Comparison of ENCODE assay signal across 30 cellular contexts in the genomic region with DNA sequence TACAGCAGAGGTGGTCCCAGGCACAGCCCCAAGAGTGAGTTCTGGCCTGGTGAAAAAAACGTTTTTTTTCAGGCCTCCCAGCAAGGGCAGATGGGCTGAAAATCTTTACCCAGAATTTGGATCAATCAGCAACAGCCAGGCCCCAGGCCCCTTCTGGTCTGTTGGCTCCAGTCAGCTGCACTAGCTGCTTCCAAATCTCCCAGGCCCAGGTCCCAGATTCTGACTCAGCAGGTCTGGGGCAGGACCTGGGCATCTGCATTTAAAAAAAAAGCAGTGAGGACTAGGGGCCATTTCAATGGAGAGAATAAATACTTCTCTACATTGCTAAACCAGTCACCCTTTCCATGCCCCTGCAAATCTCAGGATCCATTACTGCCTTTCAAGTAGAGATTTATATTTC. TPM values are rescaled to one million over a fixed set of nuclear protein-coding genes. Genes with fewer than 3 reads are reported as not detected.
DNase-seq lines count a peak whose midpoint lies in the region; ATAC-seq, FAIRE-seq and TF ChIP-seq lines count a peak whose summit lies in the region.
"Had no signal": no experiment of that assay in that cellular context is flagged by ENCODE, and none has a peak within 500 bp of the region (broad histone marks: within the 10 kb centered on the region; RNA-seq: fewer than 3 reads in every experiment).

No MANE protein-coding gene starts in this region.

- H3K4me1 Mint-ChIP-seq in neural progenitor cell = peaks cover 37% of the 10 kb centered on the region
- H3K4me1 Mint-ChIP-seq in T-helper 17 cell = peaks cover 13% of the 10 kb centered on the region

- TF ChIP-seq CTCF in GM12878 (IDR thresholded peaks at IDR 0.05 in 2 of 3, conservative IDR thresholded peaks at IDR 0.05 in 1 of 3; ENCODE audit: control insufficient read depth in 2 of 3, extremely low read depth in 1 of 3, insufficient read depth in 1 of 3, low read depth in 3 of 3, low read length in 3 of 3) (no peak), neural progenitor cell (IDR thresholded peaks at IDR 0.05) (no peak), psoas muscle (IDR thresholded peaks at IDR 0.05) (no peak)

- no peak for TF ChIP-seq EP300 in GM12878 (IDR thresholded peaks at IDR 0.05; ENCODE audit: borderline replicate concordance in 1 of 2, control insufficient read depth in 1 of 2, low read depth in 2 of 2, low read length in 2 of 2)

- H3F3A ChIP-seq in neural progenitor cell (ENCODE audit: low read depth) = peaks cover 16% of the 10 kb centered on the region

- DNase-seq in GM12878 (ENCODE audit: low read depth, low spot score) (no peak), globus pallidus (ENCODE audit: low spot score) (peak; percentile 40), neural progenitor cell (ENCODE audit: low spot score) (no peak), psoas muscle (no peak), T-helper 17 cell (no peak), cortex of kidney (lab: John Stamatoyannopoulos, UW) (no peak), NCI-H226 (no peak)
- DNase-seq: ACHN; activated CD4-positive, alpha-beta T cell treated with anti-CD3 and anti-CD28 coated beads for 48 hours; activated effector memory CD4-positive, alpha-beta T cell treated with anti-CD3 and anti-CD28 coated beads, Interleukin-2, amount 50 U/mL, for 16 hours; activated naive CD8-positive, alpha-beta T cell treated with anti-CD3 and anti-CD28 coated beads for 36 hours; activated T-cell treated with anti-CD3 and anti-CD28 coated beads, Interleukin-2, amount 50 U/mL, for 1 hour; KG1; left colon; MM.1S; naive thymus-derived CD4-positive, alpha-beta T cell; NCI-H2081 treated with DMSO at 0.1 percent for 48 hours; OCI-M1; SK-N-SH; stimulated activated CD4-positive, alpha-beta T cell treated with anti-CD3 and anti-CD28 coated beads, Interleukin-2, amount 100 ng/mL, for 24 hours; upper lobe of left lung had no signal

- H3K36me3 ChIP-seq in HUES48 (ENCODE audit: control insufficient read depth, insufficient read depth, low read length) (no peaks in the 10 kb centered on the region), GM12878 (ENCODE audit: control insufficient read depth in 2 of 2, insufficient read depth in 2 of 2, low read length in 1 of 2) (peaks cover 6 to 10% of the 10 kb centered on the region in 2 experiments; a peak in 3 of 4 replicates), neural progenitor cell (no peaks in the 10 kb centered on the region), psoas muscle (ENCODE audit: insufficient read depth in 1 of 2, low read depth in 1 of 2) (no peaks in the 10 kb centered on the region)
- H3K36me3 ChIP-seq: HAP-1 had no signal

- H3K9ac ChIP-seq in HUES48 (ENCODE audit: low read depth, low read length) (0 out of 2 replicates have a peak overlapping the region, but pooled peaks have one; percentile 36), GM12878 (ENCODE audit: control insufficient read depth, insufficient read depth, low read length) (no peak overlapping the region), neural progenitor cell (no peak overlapping the region)
- H3K9ac ChIP-seq: SK-N-SH had no signal

- RAD21 ChIA-PET in GM12878 (lab: Charles Lee; ENCODE audit: unreplicated experiment) = interaction anchor here (1.0 to 4.1 kb wide), 4 partner anchors 22 to 116 kb away, joined by 3 to 43 read pairs (median 4); a partner anchor contains a TSS

- H3K9me3 Mint-ChIP-seq in neural progenitor cell = no peaks in the 10 kb centered on the region
- H3K9me3 Mint-ChIP-seq: activated naive CD8-positive, alpha-beta T cell treated with anti-CD3 and anti-CD28 coated beads for 36 hours; memory B cell; naive thymus-derived CD4-positive, alpha-beta T cell had no signal

- H3K36me3 Mint-ChIP-seq in neural progenitor cell (no peaks in the 10 kb centered on the region), T-helper 17 cell (ENCODE audit: low read depth) (peaks cover 3% of the 10 kb centered on the region)
- H3K36me3 Mint-ChIP-seq: activated naive CD8-positive, alpha-beta T cell treated with anti-CD3 and anti-CD28 coated beads for 36 hours had no signal

- intact Hi-C loops in GM12878 (cut with micrococcal nuclease; ENCODE audit: unreplicated experiment) = no loop called here
- intact Hi-C loops in psoas muscle (cut with DNase I) = no loop called here

- H3K4me1 ChIP-seq in HUES48 (ENCODE audit: control insufficient read depth, insufficient read depth, low read length) = peaks cover 17% of the 10 kb centered on the region
- H3K4me1 ChIP-seq in GM12878 (ENCODE audit: control insufficient read depth, insufficient read depth, low read length) = peaks cover 15% of the 10 kb centered on the region
- peaks cover 22% of the 10 kb centered on the region for H3K4me1 ChIP-seq in neural progenitor cell
- H3K4me1 ChIP-seq in psoas muscle = no peaks in the 10 kb centered on the region

- H3K27ac ChIP-seq in HUES48 (ENCODE audit: low read depth, low read length) (no peak overlapping the region), GM12878 (ENCODE audit: control insufficient read depth, insufficient read depth) (no peak overlapping the region), neural progenitor cell (no peak overlapping the region), psoas muscle (no peak overlapping the region)
- H3K27ac ChIP-seq: upper lobe of left lung had no signal

- in situ Hi-C loops in GM12878 (cut with MboI) = no loop called here

- H4K20me1 ChIP-seq in GM12878 (ENCODE audit: control insufficient read depth, insufficient read depth) = no peaks in the 10 kb centered on the region; the same call in none of the 2 replicates
- no peaks in the 10 kb centered on the region for H4K20me1 ChIP-seq in neural progenitor cell (ENCODE audit: low read depth)

- H3K4me3 ChIP-seq in HUES48 (ENCODE audit: low read depth, low read length) (no peak overlapping the region), GM12878 (peak overlapping the region; percentile 39; the same call in 1 of the 2 replicates), neural progenitor cell (no peak overlapping the region), psoas muscle (no peak overlapping the region)
- H3K4me3 ChIP-seq: HAP-1, upper lobe of left lung had no signal

- no peak for FAIRE-seq in GM12878 (lab: Jason Lieb, UNC)
- FAIRE-seq: astrocyte, endothelial cell of umbilical vein, G401.6 had no signal

- POLR2A ChIA-PET in GM12878 (lab: Charles Lee) = interaction anchor here (2.3 kb wide), 1 partner anchor 34 kb away, joined by 6 read pairs; a partner anchor contains a TSS

- H3K27me3 ChIP-seq in HUES48 (ENCODE audit: control insufficient read depth, insufficient read depth, low read length) (peaks cover 20% of the 10 kb centered on the region), GM12878 (replicated peaks in 1 of 2; ENCODE audit: control insufficient read depth in 2 of 2, insufficient read depth in 2 of 2, low read length in 1 of 2) (no peaks in the 10 kb centered on the region), neural progenitor cell (peaks cover 41% of the 10 kb centered on the region), psoas muscle (ENCODE audit: insufficient read depth in 3 of 3, low read length in 2 of 3) (peaks cover 0 to 3% (median 0%) of the 10 kb centered on the region in 3 donors)
- H3K27me3 ChIP-seq: upper lobe of left lung had no signal

- SMC1A ChIA-PET in GM12878 (lab: Charles Lee; ENCODE audit: uncharacterized antibody, unreplicated experiment) = interaction anchor here (0.8 to 7.6 kb wide), 4 partner anchors 16 to 389 kb away, joined by 3 to 76 read pairs (median 5); a partner anchor contains a TSS

- H3K4me2 ChIP-seq in GM12878 (ENCODE audit: control insufficient read depth, insufficient read depth) (peak overlapping the region; percentile 64), neural progenitor cell (peak overlapping the region; percentile 22)
- H3K4me2 ChIP-seq: SK-N-SH had no signal

- no peak for TF ChIP-seq RAD21 in GM12878 (IDR thresholded peaks at IDR 0.05; ENCODE audit: insufficient read depth, low read depth, low read length)

- 0% methylated on average over 1 of the region's 1 CpG for WGBS in GM12878 (ENCODE audit: insufficient coverage, insufficient replicate concordance, low lambda C conversion rate, missing lambda C conversion rate)
- 4 to 22% (median 8%) methylated on average over 1 of the region's 1 CpG for WGBS in psoas muscle, 3 donors

- no peak for TF ChIP-seq POLR2A in GM12878 (IDR thresholded peaks at IDR 0.05; ENCODE audit: low read depth, low read length)

- no peak overlapping the region for H3K4me3 Mint-ChIP-seq in neural progenitor cell
- H3K4me3 Mint-ChIP-seq in T-helper 17 cell = no peak overlapping the region
- H3K4me3 Mint-ChIP-seq: activated naive CD8-positive, alpha-beta T cell treated with anti-CD3 and anti-CD28 coated beads for 36 hours; memory B cell had no signal

- BruUV-seq in GM12878 (replicated peaks; lab: Mats Ljungman, UMichigan) = no TSS peak

- no peak overlapping the region for H2AFZ ChIP-seq in GM12878 (ENCODE audit: control insufficient read depth, low read depth, low read length)
- H2AFZ ChIP-seq in neural progenitor cell (replicated peaks) = no peak overlapping the region

- CTCF ChIA-PET in GM12878 (lab: Yijun Ruan, JAX) = interaction anchor here (0.7 to 1.6 kb wide), 5 partner anchors 32 to 183 kb away, joined by 3 to 7 read pairs (median 3); no protein-coding TSS in a partner anchor

- H3K27me3 Mint-ChIP-seq in neural progenitor cell (ENCODE audit: insufficient read depth, low read depth) (peaks cover 25% of the 10 kb centered on the region), T-helper 17 cell (peaks cover 27% of the 10 kb centered on the region)
- H3K27me3 Mint-ChIP-seq: activated naive CD8-positive, alpha-beta T cell treated with anti-CD3 and anti-CD28 coated beads for 36 hours; memory B cell had no signal

- H3K9me3 ChIP-seq in HUES48 (ENCODE audit: control insufficient read depth, insufficient read depth, low read length) (no peaks in the 10 kb centered on the region), GM12878 (replicated peaks; ENCODE audit: control insufficient read depth, insufficient read depth, low read length) (no peaks in the 10 kb centered on the region), neural progenitor cell (ENCODE audit: low read depth) (no peaks in the 10 kb centered on the region), psoas muscle (no peaks in the 10 kb centered on the region), T-helper 17 cell (ENCODE audit: control insufficient read depth, low read length, poor library complexity, severe bottlenecking) (no peaks in the 10 kb centered on the region)
- H3K9me3 ChIP-seq: HAP-1, SK-N-SH, upper lobe of left lung had no signal

- H3K27ac Mint-ChIP-seq in neural progenitor cell (no peak overlapping the region), T-helper 17 cell (no peak overlapping the region)
- H3K27ac Mint-ChIP-seq: activated naive CD8-positive, alpha-beta T cell treated with anti-CD3 and anti-CD28 coated beads for 36 hours; naive thymus-derived CD4-positive, alpha-beta T cell had no signal

- ATAC-seq in GM12878 (no peak), psoas muscle (no peak), T-helper 17 cell (no peak)
- ATAC-seq: left colon; naive thymus-derived CD4-positive, alpha-beta T cell had no signal

- peaks cover 72% of the 10 kb centered on the region for H3K79me2 ChIP-seq in GM12878 (ENCODE audit: control insufficient read depth, insufficient read depth, low read length)
- H3K79me2 ChIP-seq in neural progenitor cell (ENCODE audit: low read depth) = no peaks in the 10 kb centered on the region

RNA-seq across cellular contexts. Expression of a gene that starts 4.3 kb away (rescaled TPM):
- 203 and 205 TPM in 2 replicates for total RNA-seq in GM12878 (2013; cell fraction: nucleolus; rRNA removed)
- total RNA-seq in GM12878 (2014; rRNA removed) = 71.3 and 83.5 TPM in 2 replicates
- total RNA-seq in GM12878 (2014; rRNA removed; fragmentation: Illumina TruSeq; extraction: Trizol) = 51.5 and 56.3 TPM in 2 replicates
- total RNA-seq in GM12878 (2021) = 93.3 and 102 TPM in 2 replicates
- polyA plus RNA-seq in GM12878 (2011; ENCODE audit: low read depth) = 36.2 TPM
- 18.2 and 44.9 TPM in 2 replicates for polyA plus RNA-seq in GM12878 (2011; rRNA removed)
- 55.8 and 65.2 TPM in 2 replicates for polyA plus RNA-seq in GM12878 (2011; cell fraction: cytosol; rRNA removed)
- polyA plus RNA-seq in GM12878 (2011; cell fraction: nucleus; rRNA removed) = 80.5 and 92.2 TPM in 2 replicates
- 90.2 and 104 TPM in 2 replicates for polyA plus RNA-seq in GM12878 (2012)
- 11.7 and 54.8 TPM in 2 replicates for polyA plus RNA-seq in GM12878 (2014; fragmentation: Illumina TruSeq; extraction: Trizol)
- 10 to 100 TPM; 17.7 to 55.4 TPM for polyA plus RNA-seq in GM12878 (2014; fragmentation: Nextera tagmentation; extraction: Ambion mirVana)
- 71.9 and 83.8 TPM in 2 replicates for polyA plus RNA-seq in GM12878 (2014; rRNA removed)
- 10 to 100 TPM; 53.4 to 57.7 TPM for polyA plus RNA-seq in GM12878 (2016; fragmentation: Nextera tagmentation; extraction: Ambion mirVana)
- 99.9 and 126 TPM in 2 replicates for polyA minus RNA-seq in GM12878 (2011; rRNA and poly(A)+ RNA removed)
- polyA minus RNA-seq in GM12878 (2011; cell fraction: cytosol; rRNA and poly(A)+ RNA removed) = 50.8 and 65.5 TPM in 2 replicates
- polyA minus RNA-seq in GM12878 (2011; cell fraction: nucleus; rRNA and poly(A)+ RNA removed) = 57.2 and 89.6 TPM in 2 replicates
- total RNA-seq in neural progenitor cell (ENCODE audit: low replicate concordance) = 1.4 and 3.3 TPM in 2 replicates
- 10 to 100 TPM in 1 of 4 donors, 1 to 10 TPM in 3; 7.2 to 14.6 (median 8.6) TPM for total RNA-seq in psoas muscle
- polyA plus RNA-seq in psoas muscle = 10 to 100 TPM in 1 of 3 donors, 1 to 10 TPM in 2; 7.8 to 10.3 (median 8.2) TPM
- total RNA-seq in T-helper 17 cell = 10 to 100 TPM in 1 of 2 donors, 1 to 10 TPM in 1; 3.5 to 11.2 TPM
- total RNA-seq: NCI-H460 had no signal
- polyA plus RNA-seq: SK-N-SH had no signal

RNA-seq across cellular contexts. Expression of a gene that starts 23.4 kb away (rescaled TPM):
- total RNA-seq in GM12878 (2013; cell fraction: nucleolus; rRNA removed) = 7.0 and 7.3 TPM in 2 replicates
- total RNA-seq in GM12878 (2014; rRNA removed) (6.4 and 14.1 TPM in 2 replicates), GM12878 (2014; rRNA removed; fragmentation: Illumina TruSeq; extraction: Trizol) (4.1 and 5.6 TPM in 2 replicates), GM12878 (2021) (16.0 and 25.0 TPM in 2 replicates), neural progenitor cell (ENCODE audit: low replicate concordance) (34.0 and 77.2 TPM in 2 replicates), psoas muscle (1 to 10 TPM; 3.3 to 7.7 (median 6.1) TPM), T-helper 17 cell (not detected)
- 2.7 TPM for polyA plus RNA-seq in GM12878 (2011; ENCODE audit: low read depth)
- polyA plus RNA-seq in GM12878 (2011; rRNA removed) (0.56 and 0.78 TPM in 2 replicates), GM12878 (2014; fragmentation: Illumina TruSeq; extraction: Trizol) (1.5 and 1.7 TPM in 2 replicates), GM12878 (2014; fragmentation: Nextera tagmentation; extraction: Ambion mirVana) (under 1 TPM; 0.16 to 0.79 TPM), GM12878 (2014; rRNA removed) (9.9 and 14.6 TPM in 2 replicates), GM12878 (2016; fragmentation: Nextera tagmentation; extraction: Ambion mirVana) (1 to 10 TPM; 3.4 to 5.2 TPM), psoas muscle (1 to 10 TPM; 2.0 to 3.7 (median 2.6) TPM)
- polyA plus RNA-seq in GM12878 (2011; cell fraction: cytosol; rRNA removed) = 0.64 and 1.3 TPM in 2 replicates
- 16.2 and 17.6 TPM in 2 replicates for polyA plus RNA-seq in GM12878 (2011; cell fraction: nucleus; rRNA removed)
- 4.8 and 9.3 TPM in 2 replicates for polyA plus RNA-seq in GM12878 (2012)
- polyA minus RNA-seq in GM12878 (2011; rRNA and poly(A)+ RNA removed) = 0.22 and 3.0 TPM in 2 replicates
- polyA minus RNA-seq in GM12878 (2011; cell fraction: cytosol; rRNA and poly(A)+ RNA removed) = 2.8 and 5.9 TPM in 2 replicates
- 4.1 and 4.7 TPM in 2 replicates for polyA minus RNA-seq in GM12878 (2011; cell fraction: nucleus; rRNA and poly(A)+ RNA removed)
- polyA plus RNA-seq: naive thymus-derived CD4-positive, alpha-beta T cell had no signal

RNA-seq across cellular contexts. Expression of a gene that starts 23.8 kb away (rescaled TPM):
- total RNA-seq in GM12878 (2013; cell fraction: nucleolus; rRNA removed) = 0.61 and 2.5 TPM in 2 replicates
- total RNA-seq in GM12878 (2014; rRNA removed) (6.4 and 7.3 TPM in 2 replicates), GM12878 (2014; rRNA removed; fragmentation: Illumina TruSeq; extraction: Trizol) (3.1 and 3.3 TPM in 2 replicates), GM12878 (2021) (11.2 and 17.6 TPM in 2 replicates), neural progenitor cell (ENCODE audit: low replicate concordance) (not detected in 2 replicates), psoas muscle (under 1 TPM; 0.43 to 0.74 (median 0.49) TPM), T-helper 17 cell (100 to 1,000 TPM; 533 to 568 TPM)
- 0.34 TPM for polyA plus RNA-seq in GM12878 (2011; ENCODE audit: low read depth)
- polyA plus RNA-seq in GM12878 (2011; rRNA removed) (0.37 and 0.45 TPM in 2 replicates), GM12878 (2014; fragmentation: Illumina TruSeq; extraction: Trizol) (5.1 and 6.6 TPM in 2 replicates), GM12878 (2014; fragmentation: Nextera tagmentation; extraction: Ambion mirVana) (1 to 10 TPM in 1 of 2 experiments, under 1 TPM in 1; 0.93 to 1.8 TPM), GM12878 (2014; rRNA removed) (5.9 and 6.8 TPM in 2 replicates), GM12878 (2016; fragmentation: Nextera tagmentation; extraction: Ambion mirVana) (1 to 10 TPM; 6.8 to 7.2 TPM), psoas muscle (under 1 TPM; 0.05 to 0.34 (median 0.05) TPM)
- polyA plus RNA-seq in GM12878 (2011; cell fraction: cytosol; rRNA removed) = 0.60 and 0.67 TPM in 2 replicates
- polyA plus RNA-seq in GM12878 (2011; cell fraction: nucleus; rRNA removed) = 2.1 and 2.6 TPM in 2 replicates
- polyA plus RNA-seq in GM12878 (2012) = 1.4 and 1.7 TPM in 2 replicates
- polyA minus RNA-seq in GM12878 (2011; rRNA and poly(A)+ RNA removed) = 0.15 and 0.41 TPM in 2 replicates
- polyA minus RNA-seq in GM12878 (2011; cell fraction: cytosol; rRNA and poly(A)+ RNA removed) = 0.40 and 0.73 TPM in 2 replicates
- 0.48 and 0.96 TPM in 2 replicates for polyA minus RNA-seq in GM12878 (2011; cell fraction: nucleus; rRNA and poly(A)+ RNA removed)
- total RNA-seq: endothelial cell of umbilical vein, NCI-H460, osteocyte had no signal
- polyA plus RNA-seq: BJ, endothelial cell of umbilical vein, SK-N-SH had no signal

RNA-seq across cellular contexts. Expression of a gene that starts 33.7 kb away (rescaled TPM):
- total RNA-seq in GM12878 (2013; cell fraction: nucleolus; rRNA removed) = 19.0 and 20.8 TPM in 2 replicates
- total RNA-seq in GM12878 (2014; rRNA removed) = 62.8 and 66.8 TPM in 2 replicates
- 38.3 and 43.3 TPM in 2 replicates for total RNA-seq in GM12878 (2014; rRNA removed; fragmentation: Illumina TruSeq; extraction: Trizol)
- 124 and 128 TPM in 2 replicates for total RNA-seq in GM12878 (2021)
- 52.2 TPM for polyA plus RNA-seq in GM12878 (2011; ENCODE audit: low read depth)
- polyA plus RNA-seq in GM12878 (2011; rRNA removed) = 8.1 and 25.7 TPM in 2 replicates
- 37.4 and 37.6 TPM in 2 replicates for polyA plus RNA-seq in GM12878 (2011; cell fraction: cytosol; rRNA removed)
- polyA plus RNA-seq in GM12878 (2011; cell fraction: nucleus; rRNA removed) = 18.8 and 25.3 TPM in 2 replicates
- 42.7 and 46.8 TPM in 2 replicates for polyA plus RNA-seq in GM12878 (2012)
- 73.9 and 115 TPM in 2 replicates for polyA plus RNA-seq in GM12878 (2014; fragmentation: Illumina TruSeq; extraction: Trizol)
- 10 to 100 TPM; 21.9 to 52.9 TPM for polyA plus RNA-seq in GM12878 (2014; fragmentation: Nextera tagmentation; extraction: Ambion mirVana)
- 104 and 117 TPM in 2 replicates for polyA plus RNA-seq in GM12878 (2014; rRNA removed)
- 100 to 1,000 TPM; 179 to 199 TPM for polyA plus RNA-seq in GM12878 (2016; fragmentation: Nextera tagmentation; extraction: Ambion mirVana)
- polyA minus RNA-seq in GM12878 (2011; rRNA and poly(A)+ RNA removed) = 15.6 and 17.1 TPM in 2 replicates
- polyA minus RNA-seq in GM12878 (2011; cell fraction: cytosol; rRNA and poly(A)+ RNA removed) = 8.0 and 8.4 TPM in 2 replicates
- 4.8 and 7.1 TPM in 2 replicates for polyA minus RNA-seq in GM12878 (2011; cell fraction: nucleus; rRNA and poly(A)+ RNA removed)
- total RNA-seq in neural progenitor cell (ENCODE audit: low replicate concordance) = 22.4 and 23.6 TPM in 2 replicates
- total RNA-seq in psoas muscle = 10 to 100 TPM; 70.2 to 73.4 (median 71.5) TPM
- polyA plus RNA-seq in psoas muscle = 100 to 1,000 TPM in 1 of 3 donors, 10 to 100 TPM in 2; 69.2 to 130 (median 78.1) TPM
- total RNA-seq in T-helper 17 cell = 10 to 100 TPM; 42.8 to 52.7 TPM

RNA-seq across cellular contexts. Expression of a gene that starts 41.3 kb away (rescaled TPM):
- total RNA-seq in GM12878 (2013; cell fraction: nucleolus; rRNA removed) = 51.1 and 62.0 TPM in 2 replicates
- total RNA-seq in GM12878 (2014; rRNA removed) (95.6 and 109 TPM in 2 replicates), GM12878 (2014; rRNA removed; fragmentation: Illumina TruSeq; extraction: Trizol) (48.7 and 53.1 TPM in 2 replicates), GM12878 (2021) (165 and 170 TPM in 2 replicates), neural progenitor cell (ENCODE audit: low replicate concordance) (34.5 and 72.7 TPM in 2 replicates), psoas muscle (10 to 100 TPM; 45.7 to 71.7 (median 63.0) TPM), T-helper 17 cell (10 to 100 TPM; 66.7 to 87.5 TPM)
- polyA plus RNA-seq in GM12878 (2011; ENCODE audit: low read depth) = 57.2 TPM
- polyA plus RNA-seq in GM12878 (2011; rRNA removed) (12.9 and 25.6 TPM in 2 replicates), GM12878 (2014; fragmentation: Illumina TruSeq; extraction: Trizol) (109 and 151 TPM in 2 replicates), GM12878 (2014; fragmentation: Nextera tagmentation; extraction: Ambion mirVana) (10 to 100 TPM in 1 of 2 experiments, 1 to 10 TPM in 1; 8.7 to 27.7 TPM), GM12878 (2014; rRNA removed) (74.4 and 88.5 TPM in 2 replicates), GM12878 (2016; fragmentation: Nextera tagmentation; extraction: Ambion mirVana) (10 to 100 TPM; 59.8 to 62.9 TPM), psoas muscle (100 to 1,000 TPM in 1 of 3 donors, 10 to 100 TPM in 2; 56.9 to 109 (median 67.4) TPM)
- 44.9 and 48.1 TPM in 2 replicates for polyA plus RNA-seq in GM12878 (2011; cell fraction: cytosol; rRNA removed)
- 51.8 and 78.3 TPM in 2 replicates for polyA plus RNA-seq in GM12878 (2011; cell fraction: nucleus; rRNA removed)
- 81.7 and 107 TPM in 2 replicates for polyA plus RNA-seq in GM12878 (2012)
- 20.9 and 45.0 TPM in 2 replicates for polyA minus RNA-seq in GM12878 (2011; rRNA and poly(A)+ RNA removed)
- 31.7 and 35.9 TPM in 2 replicates for polyA minus RNA-seq in GM12878 (2011; cell fraction: cytosol; rRNA and poly(A)+ RNA removed)
- polyA minus RNA-seq in GM12878 (2011; cell fraction: nucleus; rRNA and poly(A)+ RNA removed) = 34.9 and 61.6 TPM in 2 replicates

Comparison
In these comparisons a context has a peak if more than half of its experiments do, and no peak if none do; other contexts are left out.
1. RNA of a gene that starts 23.4 kb away (total RNA-seq): 34.0 to 77.2 TPM in neural progenitor cell, 4.1 to 25.0 TPM in GM12878 and 3.3 to 7.7 TPM in psoas muscle; not detected in T-helper 17 cell; every median in the first group is over 4 times any median in the second.
2. RNA of a gene that starts 23.8 kb away (total RNA-seq): 533 to 568 TPM in T-helper 17 cell; 0.61 to 17.6 TPM in GM12878, 0.43 to 0.74 TPM in psoas muscle and not detected in neural progenitor cell; every median in the first group is over 10 times any median in the second.